In the genomic region with DNA sequence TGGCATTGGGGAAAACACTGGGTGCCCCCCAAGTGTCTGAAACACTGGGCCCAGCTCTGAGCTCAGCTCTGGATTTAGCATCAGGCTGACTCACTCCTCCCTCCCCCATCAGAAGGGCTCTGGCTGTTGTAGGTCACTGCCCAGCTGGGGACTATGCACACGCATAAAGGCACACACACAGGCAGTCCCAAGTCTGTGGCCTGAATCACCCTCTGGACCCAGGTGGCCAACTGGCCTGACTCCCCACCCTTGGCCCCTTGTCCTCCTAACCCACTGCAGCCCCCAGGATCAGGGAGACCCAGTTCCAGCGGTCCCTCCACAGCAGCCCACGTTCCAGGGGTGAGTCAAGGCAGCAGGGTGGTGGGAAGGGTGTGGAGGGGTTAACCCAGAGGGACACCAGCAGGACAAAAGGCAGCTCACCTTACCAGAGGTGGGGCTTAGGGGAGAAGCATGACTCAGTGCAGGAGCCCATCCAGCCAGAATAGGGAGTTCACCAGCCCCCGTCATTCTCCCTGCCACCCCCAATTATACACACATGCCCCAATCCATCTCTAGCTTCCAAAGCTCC, we compare ENCODE assay signal across 8 cellular contexts. TPM values are rescaled to one million over a fixed set of nuclear protein-coding genes. Genes with fewer than 3 reads are reported as not detected.
DNase-seq lines count a peak whose midpoint lies in the region; ATAC-seq, FAIRE-seq and TF ChIP-seq lines count a peak whose summit lies in the region.
"Had no signal": no experiment of that assay in that cellular context is flagged by ENCODE, and none has a peak within 500 bp of the region (broad histone marks: within the 10 kb centered on the region; RNA-seq: fewer than 3 reads in every experiment).

No MANE protein-coding gene starts in this region.

- ATAC-seq in K562 (peak; percentile 96), upper lobe of left lung (ENCODE audit: low FRiP score in 2 of 2) (peak; percentile 11 to 80)

- POLR2A ChIA-PET in K562 (lab: Yijun Ruan, JAX) = interaction anchor here (0.5 to 1.1 kb wide), 5 partner anchors 9 to 213 kb away, joined by 3 to 4 read pairs (median 3); no protein-coding TSS in a partner anchor

- peaks cover 35% of the 10 kb centered on the region; the same call in 1 of the 2 replicates for H3K36me3 ChIP-seq in Loucy (ENCODE audit: insufficient read depth, low read length)
- H3K36me3 ChIP-seq in K562 (ENCODE audit: control insufficient read depth, insufficient read depth, low read length) = peaks cover 10% of the 10 kb centered on the region
- no peaks in the 10 kb centered on the region for H3K36me3 ChIP-seq in upper lobe of left lung

- H3K4me1 ChIP-seq in Loucy (ENCODE audit: insufficient read depth, low read length, poor library complexity, severe bottlenecking) (peaks cover 77% of the 10 kb centered on the region), K562 (replicated peaks in 1 of 2; ENCODE audit: control insufficient read depth in 2 of 2, insufficient read depth in 2 of 2, low read length in 2 of 2) (peaks cover 24 to 30% of the 10 kb centered on the region in 2 experiments), upper lobe of left lung (peaks cover 0 to 30% (median 8%) of the 10 kb centered on the region in 4 donors)

- no peaks in the 10 kb centered on the region for H3K9me2 ChIP-seq in Loucy (replicated peaks; ENCODE audit: low read depth, low read length)

- intact Hi-C loops in K562 (cut with micrococcal nuclease) = no loop called here

- in situ Hi-C loops in K562 (cut with MboI) = no loop called here

- H4K20me1 ChIP-seq in Loucy (ENCODE audit: insufficient read depth, low read length, poor library complexity, severe bottlenecking) (peaks cover 95% of the 10 kb centered on the region), K562 (replicated peaks; ENCODE audit: control insufficient read depth, insufficient read depth, low read length) (peaks cover 27% of the 10 kb centered on the region)

- peak; percentile 97 for FAIRE-seq in K562 (lab: Jason Lieb, UNC)

- H3K4me3 ChIP-seq in Loucy (ENCODE audit: low read length, poor library complexity, severe bottlenecking) = peak overlapping the region; percentile 65
- H3K4me3 ChIP-seq in K562 = no peak overlapping the region
- peak overlapping the region; percentile 16; the same call in 1 of the 2 replicates for H3K4me3 ChIP-seq in iPS-18c (ENCODE audit: insufficient read depth, low read depth, low read length)
- H3K4me3 ChIP-seq in upper lobe of left lung = no peak overlapping the region

- H3K9me1 ChIP-seq in K562 (ENCODE audit: control insufficient read depth, insufficient read depth, low read length) = peaks cover 4% of the 10 kb centered on the region

- H3K4me2 ChIP-seq in Loucy (ENCODE audit: low read depth, low read length, poor library complexity, severe bottlenecking) = peak overlapping the region; percentile 83
- peak overlapping the region; percentile 39 for H3K4me2 ChIP-seq in K562 (ENCODE audit: insufficient read depth, low read length)

- H3K9ac ChIP-seq in Loucy (ENCODE audit: low read depth, low read length, poor library complexity, severe bottlenecking) = peak overlapping the region; percentile 60
- H3K9ac ChIP-seq in K562 (ENCODE audit: insufficient read depth in 1 of 2, low read depth in 2 of 2, low read length in 2 of 2) = peak overlapping the region; percentile 23 to 76; a peak in 2 of 4 replicates

- WGBS in K562 (ENCODE audit: insufficient coverage, low coverage, missing lambda C conversion rate) = 10% methylated on average over 4 of the region's 4 CpGs
- 84 to 90% methylated on average over 2 to 4 of the region's 4 CpGs for WGBS in upper lobe of left lung, 2 donors

- no peak for TF ChIP-seq CTCF in Loucy (conservative IDR thresholded peaks at IDR 0.05; ENCODE audit: low read length)
- TF ChIP-seq CTCF in K562 (IDR thresholded peaks at IDR 0.05 in 2 of 3, conservative IDR thresholded peaks at IDR 0.05 in 1 of 3; ENCODE audit: insufficient read depth in 2 of 3, low read depth in 1 of 3, low read length in 3 of 3) = no peak
- no peak for TF ChIP-seq CTCF in upper lobe of left lung (IDR thresholded peaks at IDR 0.05)

- H3K27me3 ChIP-seq in Loucy (ENCODE audit: insufficient read depth, low read length, poor library complexity, severe bottlenecking) (no peaks in the 10 kb centered on the region), K562 (ENCODE audit: control insufficient read depth in 2 of 2, insufficient read depth in 2 of 2, low read length in 2 of 2) (no peaks in the 10 kb centered on the region), upper lobe of left lung (no peaks in the 10 kb centered on the region)

- DNase-seq in K562 (ENCODE audit: extremely low read depth in 1 of 4, low spot score in 3 of 4) (peak; percentile 56 to 80 (median 68)), upper lobe of left lung (no peak), NCI-H2227 (lab: John Stamatoyannopoulos, UW; ENCODE audit: unreplicated experiment) (no peak)
- DNase-seq in activated naive CD4-positive, alpha-beta T cell treated with Interleukin-2 at 50 U/mL for 16 hours = no peak
- no peak for DNase-seq in activated naive CD4-positive, alpha-beta T cell (lab: John Stamatoyannopoulos, UW)
- DNase-seq: NCI-H1105 had no signal

- no peak for TF ChIP-seq POLR2A in K562 (conservative IDR thresholded peaks at IDR 0.05)
- no peak for TF ChIP-seq POLR2A in upper lobe of left lung (IDR thresholded peaks at IDR 0.05)

- TF ChIP-seq EP300 in K562 (IDR thresholded peaks at IDR 0.05; ENCODE audit: low read length) (no peak; the same call in 1 of the 2 replicates), upper lobe of left lung (IDR thresholded peaks at IDR 0.05) (no peak)

- CTCF ChIA-PET in K562 (lab: Yijun Ruan, JAX; ENCODE audit: low intra/inter-chr PET ratio) = interaction anchor here (1.0 kb wide), 1 partner anchor 9 kb away, joined by 3 read pairs; no protein-coding TSS in a partner anchor

- TF ChIP-seq RAD21 in K562 (CRISPR knock-in tag; conservative IDR thresholded peaks at IDR 0.05 in 1 of 2, IDR thresholded peaks at IDR 0.05 in 1 of 2) = no peak

- H3K27ac ChIP-seq in K562 (ENCODE audit: extremely low read depth, low read depth, low read length) (peak overlapping the region; percentile 66; the same call in 2 of the 3 replicates), upper lobe of left lung (peak overlapping the region in 1 of 4 donors; percentile 15)

- no peaks in the 10 kb centered on the region for H3K9me3 ChIP-seq in Loucy (ENCODE audit: insufficient read depth, low read depth, low read length)
- no peaks in the 10 kb centered on the region for H3K9me3 ChIP-seq in K562 (replicated peaks; ENCODE audit: control insufficient read depth, insufficient read depth, low read depth, low read length)
- H3K9me3 ChIP-seq in iPS-18c (ENCODE audit: control insufficient read depth, insufficient read depth, low read length) = no peaks in the 10 kb centered on the region
- no peaks in the 10 kb centered on the region for H3K9me3 ChIP-seq in upper lobe of left lung

- BruUV-seq in K562 (replicated peaks; lab: Mats Ljungman, UMichigan) = no TSS peak

- H2AFZ ChIP-seq in Loucy (ENCODE audit: low read length) = no peak overlapping the region
- no peak overlapping the region for H2AFZ ChIP-seq in K562 (ENCODE audit: low read depth, low read length)

- peaks cover 100% of the 10 kb centered on the region for H3K79me2 ChIP-seq in Loucy (ENCODE audit: insufficient read depth, low read length)
- H3K79me2 ChIP-seq in K562 (ENCODE audit: control insufficient read depth, insufficient read depth, low read length) = peaks cover 45% of the 10 kb centered on the region

- H3F3A ChIP-seq in Loucy (ENCODE audit: low read depth) = no peaks in the 10 kb centered on the region

TF ChIP-seq in K562, 482 proteins besides CTCF, POLR2A, EP300 and RAD21 (continues in another document):
- TF ChIP-seq, protein P1, sequence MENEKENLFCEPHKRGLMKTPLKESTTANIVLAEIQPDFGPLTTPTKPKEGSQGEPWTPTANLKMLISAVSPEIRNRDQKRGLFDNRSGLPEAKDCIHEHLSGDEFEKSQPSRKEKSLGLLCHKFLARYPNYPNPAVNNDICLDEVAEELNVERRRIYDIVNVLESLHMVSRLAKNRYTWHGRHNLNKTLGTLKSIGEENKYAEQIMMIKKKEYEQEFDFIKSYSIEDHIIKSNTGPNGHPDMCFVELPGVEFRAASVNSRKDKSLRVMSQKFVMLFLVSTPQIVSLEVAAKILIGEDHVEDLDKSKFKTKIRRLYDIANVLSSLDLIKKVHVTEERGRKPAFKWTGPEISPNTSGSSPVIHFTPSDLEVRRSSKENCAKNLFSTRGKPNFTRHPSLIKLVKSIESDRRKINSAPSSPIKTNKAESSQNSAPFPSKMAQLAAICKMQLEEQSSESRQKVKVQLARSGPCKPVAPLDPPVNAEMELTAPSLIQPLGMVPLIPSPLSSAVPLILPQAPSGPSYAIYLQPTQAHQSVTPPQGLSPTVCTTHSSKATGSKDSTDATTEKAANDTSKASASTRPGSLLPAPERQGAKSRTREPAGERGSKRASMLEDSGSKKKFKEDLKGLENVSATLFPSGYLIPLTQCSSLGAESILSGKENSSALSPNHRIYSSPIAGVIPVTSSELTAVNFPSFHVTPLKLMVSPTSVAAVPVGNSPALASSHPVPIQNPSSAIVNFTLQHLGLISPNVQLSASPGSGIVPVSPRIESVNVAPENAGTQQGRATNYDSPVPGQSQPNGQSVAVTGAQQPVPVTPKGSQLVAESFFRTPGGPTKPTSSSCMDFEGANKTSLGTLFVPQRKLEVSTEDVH (IDR thresholded peaks at IDR 0.05; ENCODE audit: low read depth, partially characterized antibody) = no peak
- TF ChIP-seq MEF2A (IDR thresholded peaks at IDR 0.05; ENCODE audit: control insufficient read depth, low read depth, low read length) (peak; percentile 89), DPF2 (IDR thresholded peaks at IDR 0.05) (peak; percentile 82)

RNA-seq across cellular contexts. Expression of a gene that starts 47.0 kb away (rescaled TPM):
- 148 and 349 TPM in 2 replicates for total RNA-seq in K562 (2011; cell fraction: chromatin; rRNA removed; ENCODE audit: low replicate concordance)
- total RNA-seq in K562 (2011; cell fraction: nucleolus; rRNA removed) = 124 and 136 TPM in 2 replicates
- total RNA-seq in K562 (2011; cell fraction: nucleoplasm; rRNA removed) = 129 and 134 TPM in 2 replicates
- 41.7 and 42.3 TPM in 2 replicates for total RNA-seq in K562 (2014; rRNA removed)
- 10.4 and 16.4 TPM in 2 replicates for total RNA-seq in K562 (2014; rRNA removed; fragmentation: Illumina TruSeq; extraction: Trizol)
- 17.1 and 19.2 TPM in 2 replicates for total RNA-seq in K562 (2015; rRNA removed; fragmentation: Illumina TruSeq; extraction: Trizol)
- total RNA-seq in K562 (2021) = 51.8 and 65.4 TPM in 2 replicates
- 8.1 and 10.7 TPM in 2 replicates for polyA plus RNA-seq in K562 (2011; rRNA removed)
- polyA plus RNA-seq in K562 (2011; cell fraction: cytosol; rRNA removed) = 7.3 and 9.5 TPM in 2 replicates
- 62.2 and 107 TPM in 2 replicates for polyA plus RNA-seq in K562 (2011; cell fraction: nucleus; rRNA removed)
- polyA plus RNA-seq in K562 (2012) = 31.3 and 34.9 TPM in 2 replicates
- polyA plus RNA-seq in K562 (2014; fragmentation: Illumina TruSeq; extraction: Trizol) = 34.4 and 39.1 TPM in 2 replicates
- 1 to 10 TPM; 2.5 TPM for polyA plus RNA-seq in K562 (2014; fragmentation: Nextera tagmentation; extraction: Ambion mirVana)
- 20.4 and 32.3 TPM in 2 replicates for polyA plus RNA-seq in K562 (2014; rRNA removed)
- polyA minus RNA-seq in K562 (2011; rRNA and poly(A)+ RNA removed) = 12.1 and 19.8 TPM in 2 replicates
- 22.1 and 22.6 TPM in 2 replicates for polyA minus RNA-seq in K562 (2011; cell fraction: cytosol; rRNA and poly(A)+ RNA removed)
- polyA minus RNA-seq in K562 (2011; cell fraction: nucleus; rRNA and poly(A)+ RNA removed) = 40.4 and 54.3 TPM in 2 replicates
- total RNA-seq in upper lobe of left lung = 100 to 1,000 TPM in 1 of 6 donors, 10 to 100 TPM in 5; 37.4 to 214 (median 67.4) TPM

Comparison
In these comparisons a context has a peak if more than half of its experiments do, and no peak if none do; other contexts are left out.
1. H3K4me3 ChIP-seq: peak in Loucy (single experiment) and iPS-18c (single experiment); none in K562 (single experiment) and upper lobe of left lung (0 of 4).
2. DNase-seq: peak in K562 (4 of 4); none in upper lobe of left lung (0 of 2), activated naive CD4-positive, alpha-beta T cell treated with Interleukin-2 at 50 U/mL for 16 hours (single experiment), activated naive CD4-positive, alpha-beta T cell (0 of 4) and NCI-H2227 (single experiment).